25 cellular contexts compared by ENCODE assay signal in the genomic region with DNA sequence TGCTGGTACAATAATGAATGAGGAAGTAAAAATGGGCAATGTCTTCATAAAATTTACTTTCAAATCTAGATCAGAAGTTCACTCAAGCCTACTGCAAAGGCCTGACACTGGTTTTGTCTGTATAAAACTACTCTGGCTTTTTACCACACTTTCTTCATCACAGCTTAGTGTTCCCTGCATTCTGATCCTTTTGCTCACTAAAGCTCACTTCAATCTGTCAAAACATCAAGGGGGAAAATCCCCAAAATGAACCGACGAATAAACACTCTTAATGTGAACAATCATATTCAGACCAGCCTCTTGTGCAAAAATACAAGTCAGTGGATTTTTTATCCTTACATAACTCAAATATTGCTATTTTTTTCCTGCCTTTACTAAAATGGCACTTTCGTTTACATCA.
A peak's percentile ranks its signal among the peaks of the same experiment; 100 is the strongest.
DNase-seq lines count a peak whose midpoint lies in the region; ATAC-seq and TF ChIP-seq lines count a peak whose summit lies in the region.
"Had no signal": no experiment of that assay in that cellular context is flagged by ENCODE, and none has a peak within 500 bp of the region (broad histone marks: within the 10 kb centered on the region; RNA-seq: fewer than 3 reads in every experiment).

No MANE protein-coding gene starts in this region.

- no peak overlapping the region for H2AK5ac ChIP-seq in mesenchymal stem cell (ENCODE audit: low read length, severe bottlenecking)

- no peak overlapping the region for H2AFZ ChIP-seq in mesenchymal stem cell (ENCODE audit: low read depth, low read length)

- no peak overlapping the region for H2BK12ac ChIP-seq in mesenchymal stem cell (ENCODE audit: low read length in 2 of 2)

- TF ChIP-seq CTCF in HFFc6 (IDR thresholded peaks at IDR 0.05): no peak

- peaks cover 3 to 14% of the 10 kb centered on the region in 2 experiments for H3K36me3 ChIP-seq in mesenchymal stem cell (ENCODE audit: control insufficient read depth in 1 of 2, insufficient read depth in 2 of 2, low read depth in 1 of 2, low read length in 2 of 2)
- H3K36me3 ChIP-seq: ovary, vagina had no signal

- H3K4ac ChIP-seq in mesenchymal stem cell (ENCODE audit: low read depth in 1 of 2, low read length in 2 of 2): no peak overlapping the region

- H3K23ac ChIP-seq in mesenchymal stem cell (ENCODE audit: low read length in 2 of 2): no peak overlapping the region

- no peak overlapping the region for H3K14ac ChIP-seq in mesenchymal stem cell (ENCODE audit: low read length in 2 of 2)

- H3K27ac ChIP-seq in mesenchymal stem cell (ENCODE audit: low read length, poor library complexity, severe bottlenecking): no peak overlapping the region
- H3K27ac ChIP-seq: C4-2B, ovary, SJCRH30, vagina had no signal

- H3K27me3 Mint-ChIP-seq in activated CD4-positive, alpha-beta memory T cell treated with anti-CD3 and anti-CD28 coated beads for 36 hours: no peaks in the 10 kb centered on the region
- no peaks in the 10 kb centered on the region for H3K27me3 Mint-ChIP-seq in activated CD4-positive, alpha-beta memory T cell treated with anti-CD3 and anti-CD28 coated beads, Interleukin-2, amount 10 ng/mL, durations not matched to agents 7 days and 5 days
- 0 out of 2 replicates have a peak, but pooled peaks cover 1% of the 10 kb centered on the region for H3K27me3 Mint-ChIP-seq in HFFc6 (ENCODE audit: insufficient read depth)
- no peaks in the 10 kb centered on the region for H3K27me3 Mint-ChIP-seq in activated naive CD8-positive, alpha-beta T cell

- no peaks in the 10 kb centered on the region for H3K4me1 ChIP-seq in mesenchymal stem cell (ENCODE audit: control insufficient read depth, insufficient read depth, low read depth, low read length)
- H3K4me1 ChIP-seq: SJCRH30, vagina had no signal

- CTCF ChIA-PET in activated CD4-positive, alpha-beta memory T cell treated with anti-CD3 and anti-CD28 coated beads for 36 hours (lab: Charles Lee): interaction anchor here (1.0 kb wide), 1 partner anchor 204 kb away, joined by 5 read pairs; no protein-coding TSS in a partner anchor
- CTCF ChIA-PET in activated CD4-positive, alpha-beta memory T cell treated with anti-CD3 and anti-CD28 coated beads, Interleukin-2, amount 10 ng/mL, durations not matched to agents 7 days and 5 days (lab: Charles Lee): interaction anchor here (1.2 kb wide), 1 partner anchor 42 kb away, joined by 3 read pairs; no protein-coding TSS in a partner anchor

- POLR2A ChIA-PET in activated CD4-positive, alpha-beta memory T cell treated with anti-CD3 and anti-CD28 coated beads for 36 hours (lab: Charles Lee): interaction anchor here (0.9 to 8.2 kb wide), 6 partner anchors 19 to 192 kb away, joined by 3 to 72 read pairs (median 14); no protein-coding TSS in a partner anchor
- POLR2A ChIA-PET in activated CD4-positive, alpha-beta memory T cell treated with anti-CD3 and anti-CD28 coated beads, Interleukin-2, amount 10 ng/mL, durations not matched to agents 7 days and 5 days (lab: Charles Lee): interaction anchor here (0.7 to 10.4 kb wide), 6 partner anchors 11 to 192 kb away, joined by 3 to 121 read pairs (median 14); no protein-coding TSS in a partner anchor

- H3K9me3 Mint-ChIP-seq in activated CD4-positive, alpha-beta memory T cell treated with anti-CD3 and anti-CD28 coated beads for 36 hours: no peaks in the 10 kb centered on the region
- peaks cover 3% of the 10 kb centered on the region for H3K9me3 Mint-ChIP-seq in activated CD4-positive, alpha-beta memory T cell treated with anti-CD3 and anti-CD28 coated beads, Interleukin-2, amount 10 ng/mL, durations not matched to agents 7 days and 5 days
- no peaks in the 10 kb centered on the region for H3K9me3 Mint-ChIP-seq in HFFc6
- H3K9me3 Mint-ChIP-seq in activated naive CD8-positive, alpha-beta T cell (ENCODE audit: low read depth): no peaks in the 10 kb centered on the region

- H3K36me3 Mint-ChIP-seq in activated CD4-positive, alpha-beta memory T cell treated with anti-CD3 and anti-CD28 coated beads for 36 hours: peaks cover 4% of the 10 kb centered on the region
- peaks cover 25% of the 10 kb centered on the region for H3K36me3 Mint-ChIP-seq in activated CD4-positive, alpha-beta memory T cell treated with anti-CD3 and anti-CD28 coated beads, Interleukin-2, amount 10 ng/mL, durations not matched to agents 7 days and 5 days (ENCODE audit: low read depth)
- peaks cover 8% of the 10 kb centered on the region; the same call in 1 of the 2 replicates for H3K36me3 Mint-ChIP-seq in HFFc6 (ENCODE audit: low read depth)
- H3K36me3 Mint-ChIP-seq in activated naive CD8-positive, alpha-beta T cell: peaks cover 17% of the 10 kb centered on the region

- no peak overlapping the region for H3K4me2 ChIP-seq in mesenchymal stem cell (ENCODE audit: low read length, poor library complexity, severe bottlenecking)

- H2BK15ac ChIP-seq in mesenchymal stem cell (ENCODE audit: low read depth, poor library complexity, severe bottlenecking): no peak overlapping the region

- no peak overlapping the region for H3K9ac ChIP-seq in mesenchymal stem cell (ENCODE audit: low read length)

- H3K27me3 ChIP-seq in mesenchymal stem cell (ENCODE audit: control insufficient read depth in 1 of 2, insufficient read depth in 1 of 2, low read length in 2 of 2): no peaks in the 10 kb centered on the region
- H3K27me3 ChIP-seq: ovary, SJCRH30, vagina had no signal

- no peak overlapping the region for H2BK5ac ChIP-seq in mesenchymal stem cell (ENCODE audit: low read depth, low read length, poor library complexity, severe bottlenecking)

- 32% methylated on average over 2 of the region's 3 CpGs for WGBS in mesenchymal stem cell

- no peak overlapping the region for H2BK120ac ChIP-seq in mesenchymal stem cell (ENCODE audit: low read depth, low read length)

- H3K4me1 Mint-ChIP-seq in activated CD4-positive, alpha-beta memory T cell treated with anti-CD3 and anti-CD28 coated beads for 36 hours (ENCODE audit: low read depth): peaks cover 79% of the 10 kb centered on the region
- H3K4me1 Mint-ChIP-seq in activated CD4-positive, alpha-beta memory T cell treated with anti-CD3 and anti-CD28 coated beads, Interleukin-2, amount 10 ng/mL, durations not matched to agents 7 days and 5 days: peaks cover 78% of the 10 kb centered on the region
- H3K4me1 Mint-ChIP-seq in HFFc6 (ENCODE audit: low read depth): peaks cover 34% of the 10 kb centered on the region
- peaks cover 45% of the 10 kb centered on the region for H3K4me1 Mint-ChIP-seq in activated naive CD8-positive, alpha-beta T cell (ENCODE audit: low read depth)

- H3K27ac Mint-ChIP-seq in activated CD4-positive, alpha-beta memory T cell treated with anti-CD3 and anti-CD28 coated beads for 36 hours: peak overlapping the region; percentile 62
- H3K27ac Mint-ChIP-seq in activated CD4-positive, alpha-beta memory T cell treated with anti-CD3 and anti-CD28 coated beads, Interleukin-2, amount 10 ng/mL, durations not matched to agents 7 days and 5 days: no peak overlapping the region
- no peak overlapping the region; the same call in 1 of the 2 replicates for H3K27ac Mint-ChIP-seq in HFFc6
- H3K27ac Mint-ChIP-seq in activated naive CD8-positive, alpha-beta T cell: peak overlapping the region; percentile 2

- no peak for DNase-seq in activated CD4-positive, alpha-beta memory T cell treated with anti-CD3 and anti-CD28 coated beads for 36 hours
- DNase-seq in activated CD4-positive, alpha-beta memory T cell treated with anti-CD3 and anti-CD28 coated beads, Interleukin-2, amount 10 ng/mL, durations not matched to agents 7 days and 5 days: no peak
- DNase-seq in HFFc6 (no peak), mesenchymal stem cell (peak; percentile 45), NCI-H510A (lab: John Stamatoyannopoulos, UW) (no peak)
- no peak for DNase-seq in stimulated activated naive CD4-positive, alpha-beta T cell treated with Interleukin-2 at 50 U/mL for 16 hours (lab: John Stamatoyannopoulos, UW)
- DNase-seq: ACHN; amniotic stem cell; central memory CD4-positive, alpha-beta T cell; GOT3; hypothalamus; islet precursor cell; NCI-H187 treated with DMSO at 0.1 percent for 48 hours; NCI-H2227 treated with DMSO at 0.1 percent for 48 hours; ovary; right cardiac atrium; SJCRH30; stimulated activated CD4-positive, alpha-beta T cell treated with anti-CD3 and anti-CD28 coated beads, Interleukin-12 subunit alpha, Interleukin-12 subunit beta, amount 100 ng/mL, for 4 hours; T-helper 1 cell had no signal

- H3K4me3 Mint-ChIP-seq in activated CD4-positive, alpha-beta memory T cell treated with anti-CD3 and anti-CD28 coated beads for 36 hours: peak overlapping the region; percentile 34
- H3K4me3 Mint-ChIP-seq in activated CD4-positive, alpha-beta memory T cell treated with anti-CD3 and anti-CD28 coated beads, Interleukin-2, amount 10 ng/mL, durations not matched to agents 7 days and 5 days: no peak overlapping the region
- peak overlapping the region; percentile 10; the same call in 1 of the 2 replicates for H3K4me3 Mint-ChIP-seq in HFFc6
- H3K4me3 Mint-ChIP-seq in activated naive CD8-positive, alpha-beta T cell: no peak overlapping the region

- no peak overlapping the region for H3K4me3 ChIP-seq in mesenchymal stem cell (ENCODE audit: insufficient read depth in 1 of 2, low read depth in 1 of 2, low read length in 2 of 2)
- H3K4me3 ChIP-seq: K562, ovary, SJCRH30, vagina had no signal

- no peak for ATAC-seq in GM18502 (IDR thresholded peaks at IDR 0.05; ENCODE audit: poor library complexity, unreplicated experiment)
- ATAC-seq: K562, Panc1, right cardiac atrium had no signal

- peaks cover 3% of the 10 kb centered on the region for H3K79me1 ChIP-seq in mesenchymal stem cell (replicated peaks; ENCODE audit: low read length, poor library complexity, severe bottlenecking)

- intact Hi-C loops in activated CD4-positive, alpha-beta memory T cell treated with anti-CD3 and anti-CD28 coated beads for 36 hours (cut with micrococcal nuclease): loop anchor here (2.0 to 10.0 kb wide), 2 partner anchors 90 to 202 kb away; no protein-coding TSS in a partner anchor

- H4K8ac ChIP-seq in mesenchymal stem cell (ENCODE audit: low read length): no peak overlapping the region

- H4K91ac ChIP-seq in mesenchymal stem cell (ENCODE audit: low read length): no peak overlapping the region

- H3K18ac ChIP-seq in mesenchymal stem cell (ENCODE audit: low read depth in 1 of 2, low read length in 2 of 2): no peak overlapping the region

- H3K9me3 ChIP-seq in mesenchymal stem cell (ENCODE audit: control insufficient read depth, low read length): no peaks in the 10 kb centered on the region
- H3K9me3 ChIP-seq: ovary, SJCRH30, vagina had no signal

Comparison
In these comparisons a context has a peak if more than half of its experiments do, and no peak if none do; other contexts are left out.
1. H3K27ac Mint-ChIP-seq: peak in activated CD4-positive, alpha-beta memory T cell treated with anti-CD3 and anti-CD28 coated beads for 36 hours (single experiment) and activated naive CD8-positive, alpha-beta T cell (single experiment); none in activated CD4-positive, alpha-beta memory T cell treated with anti-CD3 and anti-CD28 coated beads, Interleukin-2, amount 10 ng/mL, durations not matched to agents 7 days and 5 days (single experiment) and HFFc6 (single experiment).
2. H3K4me3 Mint-ChIP-seq: peak in activated CD4-positive, alpha-beta memory T cell treated with anti-CD3 and anti-CD28 coated beads for 36 hours (single experiment) and HFFc6 (single experiment); none in activated CD4-positive, alpha-beta memory T cell treated with anti-CD3 and anti-CD28 coated beads, Interleukin-2, amount 10 ng/mL, durations not matched to agents 7 days and 5 days (single experiment) and activated naive CD8-positive, alpha-beta T cell (single experiment).